In the genomic region with DNA sequence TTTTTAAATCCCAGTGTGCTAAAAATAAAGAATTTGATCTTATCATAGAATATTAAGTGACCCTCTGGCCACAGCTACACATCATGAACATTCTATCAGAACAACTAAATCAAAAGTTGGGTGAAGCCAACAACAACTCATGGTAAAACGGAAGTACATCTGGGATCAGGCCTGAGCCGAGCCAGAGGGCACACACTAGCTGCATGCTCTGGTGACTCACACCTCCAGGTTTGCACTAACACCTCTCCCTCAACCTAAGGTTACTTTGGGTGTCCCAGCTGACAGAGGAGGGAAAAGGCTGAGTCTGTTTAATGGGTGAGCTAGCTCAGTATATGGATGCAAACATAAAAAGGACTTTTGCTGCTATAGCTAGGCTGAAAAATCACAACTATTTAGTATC, we compare ENCODE assay signal across 18 cellular contexts.
DNase-seq lines count a peak whose midpoint lies in the region; ATAC-seq, FAIRE-seq and TF ChIP-seq lines count a peak whose summit lies in the region.
"Had no signal": no experiment of that assay in that cellular context is flagged by ENCODE, and none has a peak within 500 bp of the region (broad histone marks: within the 10 kb centered on the region; RNA-seq: fewer than 3 reads in every experiment).

No MANE protein-coding gene starts in this region.

- H3K9me3 Mint-ChIP-seq in CD14-positive monocyte, result peaks cover 0 to 4% (median 2%) of the 10 kb centered on the region in 7 donors

- intact Hi-C loops in CD14-positive monocyte (cut with micrococcal nuclease), result no loop called here

- DNase-seq in CD14-positive monocyte (ENCODE audit: low spot score) (no peak), HT1080 (ENCODE audit: low read depth) (peak; percentile 15), bronchial epithelial cell (ENCODE audit: low read depth) (peak; percentile 42), NCI-H345 treated with DMSO at 0.1 percent for 48 hours (lab: John Stamatoyannopoulos, UW; ENCODE audit: unreplicated experiment) (no peak), NCI-H146 treated with DMSO at 0.1 percent for 48 hours (lab: John Stamatoyannopoulos, UW; ENCODE audit: unreplicated experiment) (no peak)
- DNase-seq: BE2C, DMS 273 treated with DMSO at 0.1 percent for 48 hours, MM.1S, NCI-H1930, NCI-H2171 treated with DMSO at 0.1 percent for 48 hours, NCI-H510A treated with DMSO at 0.1 percent for 48 hours, T-helper 1 cell had no signal

- H3K4me3 Mint-ChIP-seq in CD14-positive monocyte, result no peak overlapping the region

- peaks cover 0 to 5% (median 0%) of the 10 kb centered on the region in 3 donors for H3K27me3 Mint-ChIP-seq in CD14-positive monocyte (ENCODE audit: low read depth in 3 of 3)

- no peaks in the 10 kb centered on the region for H3K9me3 ChIP-seq in neutrophil
- H3K9me3 ChIP-seq: BE2C, HAP-1 had no signal

- no peaks in the 10 kb centered on the region for H3K36me3 Mint-ChIP-seq in CD14-positive monocyte

- ATAC-seq in HG02852 (IDR thresholded peaks at IDR 0.05; ENCODE audit: unreplicated experiment), result no peak
- ATAC-seq: GM12878 had no signal

- H3K27ac Mint-ChIP-seq in CD14-positive monocyte, result peak overlapping the region in 5 of 7 donors; percentile 61 to 89 (median 86)

- H3K36me3 ChIP-seq in bronchial epithelial cell (ENCODE audit: control insufficient read depth, insufficient read depth, low read length) (no peaks in the 10 kb centered on the region), neutrophil (no peaks in the 10 kb centered on the region)
- H3K36me3 ChIP-seq: BE2C, HAP-1 had no signal

- H3K4me3 ChIP-seq in bronchial epithelial cell (ENCODE audit: low read depth, low read length) (no peak overlapping the region), neutrophil (ENCODE audit: low read depth in 1 of 2, low read length in 1 of 2) (peak overlapping the region in 1 of 2 experiments; percentile 15)
- H3K4me3 ChIP-seq: GM12878, HAP-1 had no signal

- H3K27me3 ChIP-seq in bronchial epithelial cell (ENCODE audit: control insufficient read depth, insufficient read depth, low read length) (no peaks in the 10 kb centered on the region), neutrophil (no peaks in the 10 kb centered on the region)
- H3K27me3 ChIP-seq: BE2C had no signal

- TF ChIP-seq CTCF in CD14-positive monocyte (IDR thresholded peaks at IDR 0.05) (no peak), bronchial epithelial cell (IDR thresholded peaks at IDR 0.05; ENCODE audit: insufficient read depth, low read length, severe bottlenecking) (no peak), neutrophil (IDR thresholded peaks at IDR 0.05) (no peak)

- peaks cover 32 to 55% of the 10 kb centered on the region in 2 experiments for H3K4me1 ChIP-seq in neutrophil (ENCODE audit: control insufficient read depth in 1 of 2, insufficient read depth in 1 of 2, low read depth in 1 of 2, low read length in 1 of 2)
- H3K4me1 ChIP-seq: HAP-1 had no signal

- H3K4me1 Mint-ChIP-seq in CD14-positive monocyte, result peaks cover 24% of the 10 kb centered on the region

- no peak for FAIRE-seq in bronchial epithelial cell (lab: Jason Lieb, UNC)
- FAIRE-seq: GM12878, GM18507 had no signal

- H3K27ac ChIP-seq in neutrophil, result peak overlapping the region; percentile 90
- H3K27ac ChIP-seq: KMS-11 had no signal

Comparison
In these comparisons a context has a peak if more than half of its experiments do, and no peak if none do; other contexts are left out.
1. DNase-seq: peak in HT1080 (single experiment) and bronchial epithelial cell (single experiment); none in CD14-positive monocyte (single experiment), NCI-H345 treated with DMSO at 0.1 percent for 48 hours (single experiment) and NCI-H146 treated with DMSO at 0.1 percent for 48 hours (single experiment).